22 cellular contexts compared by ENCODE assay signal in the genomic region with DNA sequence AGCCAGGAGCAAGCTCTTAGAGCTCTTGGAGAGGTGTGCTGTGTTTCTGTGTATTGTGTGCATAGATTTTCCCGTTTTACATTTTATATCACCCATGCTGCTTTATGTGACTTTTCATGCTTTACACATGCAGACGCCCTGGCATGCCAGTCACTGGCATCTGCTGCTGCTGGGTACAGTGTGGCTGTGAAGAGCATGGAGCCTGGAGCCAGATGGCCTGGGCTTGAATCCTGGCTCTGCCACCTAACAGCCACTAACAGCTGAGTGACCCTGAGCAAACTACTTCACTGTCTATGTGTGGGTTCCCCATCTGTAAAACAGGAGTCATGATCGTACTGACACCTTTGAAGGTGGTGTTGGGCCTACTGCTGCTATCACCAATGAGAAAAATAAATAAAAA. TPM values are rescaled to one million over a fixed set of nuclear protein-coding genes. Genes with fewer than 3 reads are reported as not detected.
A peak's percentile ranks its signal among the peaks of the same experiment; 100 is the strongest.
DNase-seq lines count a peak whose midpoint lies in the region; ATAC-seq and TF ChIP-seq lines count a peak whose summit lies in the region.
"Had no signal": no experiment of that assay in that cellular context is flagged by ENCODE, and none has a peak within 500 bp of the region (broad histone marks: within the 10 kb centered on the region; RNA-seq: fewer than 3 reads in every experiment).

No MANE protein-coding gene starts in this region.

- H3K79me2 ChIP-seq in GM23248 (ENCODE audit: insufficient read depth), result no peaks in the 10 kb centered on the region

- no peak overlapping the region for H2AFZ ChIP-seq in GM23248
- H2AFZ ChIP-seq: PC-9 had no signal

- H3K4me1 ChIP-seq in A673 (ENCODE audit: insufficient read depth, low read length, poor library complexity, severe bottlenecking) (no peaks in the 10 kb centered on the region), GM23248 (ENCODE audit: insufficient read depth) (no peaks in the 10 kb centered on the region)

- DNase-seq in A673 (ENCODE audit: low spot score) (no peak), DMS 273 treated with DMSO at 0.1 percent for 48 hours (lab: John Stamatoyannopoulos, UW) (peak; percentile 11), NCI-H524 treated with DMSO at 0.1 percent for 48 hours (lab: John Stamatoyannopoulos, UW) (peak; percentile 38), NCI-H510A treated with DMSO at 0.1 percent for 48 hours (lab: John Stamatoyannopoulos, UW) (no peak), islet precursor cell (no peak), GM23248 (no peak)
- DNase-seq: DMS153, GDM1, GOT3, Karpas-422, NCI-H1417 treated with DMSO at 0.1 percent for 48 hours, NCI-H2081, NCI-H510A, PC-9, SW 1271 had no signal

- H3K9ac ChIP-seq in GM23248, result no peak overlapping the region

- POLR2A ChIA-PET in A673 (lab: Charles Lee; ENCODE audit: low non-redundant PET), result interaction anchor here (0.7 kb wide), 2 partner anchors 72 to 680 kb away, joined by 4 to 15 read pairs; no protein-coding TSS in a partner anchor

- ATAC-seq in GM18868 (IDR thresholded peaks at IDR 0.05; ENCODE audit: unreplicated experiment), result no peak
- ATAC-seq: HCT116 had no signal

- no peaks in the 10 kb centered on the region for H3K9me2 ChIP-seq in GM23248 (ENCODE audit: insufficient read depth)

- H3K9me3 ChIP-seq in A673 (ENCODE audit: low read depth, low read length, poor library complexity, severe bottlenecking) (no peaks in the 10 kb centered on the region), GM23248 (ENCODE audit: low read depth) (no peaks in the 10 kb centered on the region)

- CTCF ChIA-PET in A673 (lab: Charles Lee), result no interaction called here

- H3K27me3 ChIP-seq in A673 (replicated peaks; ENCODE audit: insufficient read depth, low read depth, low read length, poor library complexity), result no peaks in the 10 kb centered on the region
- H3K27me3 ChIP-seq in GM23248 (replicated peaks; ENCODE audit: insufficient read depth), result no peaks in the 10 kb centered on the region

- peaks cover 13% of the 10 kb centered on the region for H3F3A ChIP-seq in GM23248 (ENCODE audit: insufficient read depth)

- intact Hi-C loops in A673 (cut with micrococcal nuclease; ENCODE audit: unreplicated experiment), result no loop called here

- no peak overlapping the region for H3K4me2 ChIP-seq in GM23248 (ENCODE audit: unreplicated experiment)
- H3K4me2 ChIP-seq: PC-9 had no signal

- BruUV-seq in A673 (replicated peaks; lab: Mats Ljungman, UMichigan), result TSS peak; percentile 9

- TF ChIP-seq CTCF in A673 (conservative IDR thresholded peaks at IDR 0.05; ENCODE audit: low read depth, low read length), result no peak

- H3K27ac ChIP-seq in A673 (ENCODE audit: low read depth, low read length, poor library complexity, severe bottlenecking) (no peak overlapping the region), cingulate gyrus (ENCODE audit: low read depth, low read length) (peak overlapping the region; percentile 29), GM23248 (no peak overlapping the region)
- H3K27ac ChIP-seq: PC-9 had no signal

- 69 to 75% methylated on average over 3 of the region's 3 CpGs for WGBS in GM23248 (ENCODE audit: low coverage in 1 of 2, low lambda C conversion rate in 2 of 2, missing lambda C conversion rate in 2 of 2), 2 experiments

- H3K36me3 ChIP-seq in A673 (ENCODE audit: insufficient read depth, low read length, poor library complexity, severe bottlenecking) (peaks cover 53% of the 10 kb centered on the region), GM23248 (ENCODE audit: low read depth) (no peaks in the 10 kb centered on the region)

- in situ Hi-C loops in GM23248 (cut with MboI), result no loop called here

- H3K4me3 ChIP-seq in A673 (ENCODE audit: low read depth, low read length, poor library complexity, severe bottlenecking) (no peak overlapping the region), GM23248 (no peak overlapping the region)
- H3K4me3 ChIP-seq: PC-9 had no signal

- no peaks in the 10 kb centered on the region for H4K20me1 ChIP-seq in GM23248 (ENCODE audit: insufficient read depth)

RNA-seq across cellular contexts. Expression of a gene that starts 23.1 kb away (rescaled TPM):
- total RNA-seq in A673 (2021), result 79.5 and 92.1 TPM in 2 replicates
- total RNA-seq in GM23248 (2014; rRNA removed; shearing (Covaris generic)), result 16.8 and 21.2 TPM in 2 replicates
- 49.6 and 52.2 TPM in 2 replicates for polyA plus RNA-seq in GM23248 (2016; fragmentation: Nextera tagmentation; extraction: Ambion mirVana)

RNA-seq across cellular contexts. Expression of a gene that starts 39.6 kb away (rescaled TPM):
- total RNA-seq in A673 (2021), result 1.8 and 2.6 TPM in 2 replicates
- 0.38 TPM in 1 of 2 replicates, not detected in the other for total RNA-seq in GM23248 (2014; rRNA removed; shearing (Covaris generic))
- 0.59 and 1.1 TPM in 2 replicates for polyA plus RNA-seq in GM23248 (2016; fragmentation: Nextera tagmentation; extraction: Ambion mirVana)
- total RNA-seq: MCF 10A, SK-MEL-5 had no signal
- polyA plus RNA-seq: CD14-positive monocyte, IgD-negative memory B cell had no signal

RNA-seq across cellular contexts. Expression of a gene that starts 52.2 kb away (rescaled TPM):
- total RNA-seq in A673 (2021), result 125 and 127 TPM in 2 replicates
- total RNA-seq in GM23248 (2014; rRNA removed; shearing (Covaris generic)), result 41.5 and 60.4 TPM in 2 replicates
- 68.1 and 68.7 TPM in 2 replicates for polyA plus RNA-seq in GM23248 (2016; fragmentation: Nextera tagmentation; extraction: Ambion mirVana)

RNA-seq across cellular contexts. Expression of a gene that starts 52.7 kb away (rescaled TPM):
- 72.6 and 85.5 TPM in 2 replicates for total RNA-seq in A673 (2021)
- 41.9 and 53.4 TPM in 2 replicates for total RNA-seq in GM23248 (2014; rRNA removed; shearing (Covaris generic))
- 13.1 and 13.7 TPM in 2 replicates for polyA plus RNA-seq in GM23248 (2016; fragmentation: Nextera tagmentation; extraction: Ambion mirVana)

Comparison
In these comparisons a context has a peak if more than half of its experiments do, and no peak if none do; other contexts are left out.
1. DNase-seq: peak in DMS 273 treated with DMSO at 0.1 percent for 48 hours (single experiment) and NCI-H524 treated with DMSO at 0.1 percent for 48 hours (single experiment); none in A673 (single experiment), NCI-H510A treated with DMSO at 0.1 percent for 48 hours (single experiment), islet precursor cell (single experiment) and GM23248 (single experiment).